Comparison of ENCODE assay signal across 2 cellular contexts in the genomic region with DNA sequence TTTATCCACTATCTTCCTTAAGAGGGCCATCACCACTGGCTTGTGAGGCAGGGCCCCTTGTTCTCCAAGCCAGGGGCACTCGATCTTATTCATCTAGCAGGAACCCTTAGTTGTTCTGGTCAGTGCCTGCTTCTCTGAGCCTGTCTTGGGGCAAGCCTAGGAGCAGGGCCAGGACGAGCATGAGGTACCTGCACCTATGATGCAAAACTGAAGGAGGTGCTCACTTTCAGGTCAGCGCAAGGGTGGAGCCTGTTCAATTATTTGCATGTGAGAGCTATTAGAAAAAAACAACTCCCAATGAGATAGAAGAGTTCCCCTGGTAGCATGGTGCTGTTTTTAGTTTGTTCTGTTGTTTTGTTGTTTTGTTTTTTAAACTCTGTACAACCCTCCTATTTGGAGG.
TF ChIP-seq lines count a peak whose summit lies in the region.

No MANE protein-coding gene starts in this region.

TF ChIP-seq in GM23338, 12 proteins besides CTCF, POLR2A, EP300 and RAD21 (continued from another document):
- TF ChIP-seq, protein P1, sequence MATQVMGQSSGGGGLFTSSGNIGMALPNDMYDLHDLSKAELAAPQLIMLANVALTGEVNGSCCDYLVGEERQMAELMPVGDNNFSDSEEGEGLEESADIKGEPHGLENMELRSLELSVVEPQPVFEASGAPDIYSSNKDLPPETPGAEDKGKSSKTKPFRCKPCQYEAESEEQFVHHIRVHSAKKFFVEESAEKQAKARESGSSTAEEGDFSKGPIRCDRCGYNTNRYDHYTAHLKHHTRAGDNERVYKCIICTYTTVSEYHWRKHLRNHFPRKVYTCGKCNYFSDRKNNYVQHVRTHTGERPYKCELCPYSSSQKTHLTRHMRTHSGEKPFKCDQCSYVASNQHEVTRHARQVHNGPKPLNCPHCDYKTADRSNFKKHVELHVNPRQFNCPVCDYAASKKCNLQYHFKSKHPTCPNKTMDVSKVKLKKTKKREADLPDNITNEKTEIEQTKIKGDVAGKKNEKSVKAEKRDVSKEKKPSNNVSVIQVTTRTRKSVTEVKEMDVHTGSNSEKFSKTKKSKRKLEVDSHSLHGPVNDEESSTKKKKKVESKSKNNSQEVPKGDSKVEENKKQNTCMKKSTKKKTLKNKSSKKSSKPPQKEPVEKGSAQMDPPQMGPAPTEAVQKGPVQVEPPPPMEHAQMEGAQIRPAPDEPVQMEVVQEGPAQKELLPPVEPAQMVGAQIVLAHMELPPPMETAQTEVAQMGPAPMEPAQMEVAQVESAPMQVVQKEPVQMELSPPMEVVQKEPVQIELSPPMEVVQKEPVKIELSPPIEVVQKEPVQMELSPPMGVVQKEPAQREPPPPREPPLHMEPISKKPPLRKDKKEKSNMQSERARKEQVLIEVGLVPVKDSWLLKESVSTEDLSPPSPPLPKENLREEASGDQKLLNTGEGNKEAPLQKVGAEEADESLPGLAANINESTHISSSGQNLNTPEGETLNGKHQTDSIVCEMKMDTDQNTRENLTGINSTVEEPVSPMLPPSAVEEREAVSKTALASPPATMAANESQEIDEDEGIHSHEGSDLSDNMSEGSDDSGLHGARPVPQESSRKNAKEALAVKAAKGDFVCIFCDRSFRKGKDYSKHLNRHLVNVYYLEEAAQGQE (IDR thresholded peaks at IDR 0.05; ENCODE audit: unreplicated experiment), result no peak

TF ChIP-seq in HEK293T, 16 proteins besides CTCF, POLR2A, EP300 and RAD21 (continued from another document):
- TF ChIP-seq SP1 (IDR thresholded peaks at IDR 0.05) (no peak), NFRKB (IDR thresholded peaks at IDR 0.05) (no peak), HDGF (IDR thresholded peaks at IDR 0.05; ENCODE audit: borderline replicate concordance) (no peak), BHLHE40 (IDR thresholded peaks at IDR 0.05; ENCODE audit: borderline replicate concordance) (no peak), L3MBTL2 (conservative IDR thresholded peaks at IDR 0.05) (no peak), TARDBP (IDR thresholded peaks at IDR 0.05) (no peak), FOXM1 (IDR thresholded peaks at IDR 0.05; ENCODE audit: borderline replicate concordance) (no peak)
